Comparison of ENCODE assay signal across 1 cellular context in genomic region chr7:143392427-143392826, GRCh38.
A peak's percentile ranks its signal among the peaks of the same experiment; 100 is the strongest.
TF ChIP-seq lines count a peak whose summit lies in the region.

No MANE protein-coding gene starts in this region.

TF ChIP-seq in endothelial cell of umbilical vein, 7 proteins besides CTCF, POLR2A, EP300 and RAD21:
- peak; percentile 40 for TF ChIP-seq POLR2AphosphoS5 (IDR thresholded peaks at IDR 0.05; ENCODE audit: insufficient read depth, low read depth, low read length)
